In the genomic region with DNA sequence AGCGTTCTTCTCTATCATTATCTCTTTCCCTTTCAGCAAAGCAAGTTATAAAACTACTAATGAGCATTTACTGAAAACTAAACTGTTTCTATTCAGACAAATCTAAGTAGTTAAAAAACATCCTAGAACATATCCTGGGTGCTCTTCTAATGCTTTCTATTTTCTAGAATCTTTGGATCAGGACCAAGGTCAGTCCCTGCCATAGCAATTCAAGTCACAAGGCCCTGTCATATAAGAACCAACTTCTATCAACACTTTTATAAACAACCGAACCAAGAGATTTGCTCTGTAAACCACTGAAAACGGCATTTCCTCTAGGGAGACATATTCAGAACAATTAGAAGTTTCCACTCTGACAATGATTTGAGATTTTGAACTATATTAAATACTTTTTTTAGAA, we compare ENCODE assay signal across 33 cellular contexts. TPM values are rescaled to one million over a fixed set of nuclear protein-coding genes. Genes with fewer than 3 reads are reported as not detected.
"Had no signal": no experiment of that assay in that cellular context is flagged by ENCODE, and none has a peak within 500 bp of the region (broad histone marks: within the 10 kb centered on the region; RNA-seq: fewer than 3 reads in every experiment).

No MANE protein-coding gene starts in this region.

- H3K4me3 ChIP-seq: coronary artery, dorsolateral prefrontal cortex, esophagus squamous epithelium, gastrocnemius medialis, heart right ventricle, left lung, lower lobe of right lung, mucosa of descending colon had no signal

- H3K9me3 ChIP-seq: esophagus squamous epithelium, heart right ventricle, left lung, lower lobe of right lung, mucosa of descending colon had no signal

- H3K4me1 ChIP-seq: esophagus squamous epithelium, gastrocnemius medialis, left lung, lower lobe of right lung had no signal

- FAIRE-seq: colon, islet of Langerhans, keratinocyte had no signal

- H3K27ac ChIP-seq: coronary artery, dorsolateral prefrontal cortex, epithelial cell of prostate, esophagus squamous epithelium, gastrocnemius medialis, heart right ventricle, left lung, lower lobe of right lung had no signal

- H3K27me3 ChIP-seq: dorsolateral prefrontal cortex, esophagus squamous epithelium, gastrocnemius medialis, left lung had no signal

- DNase-seq: dermis blood vessel endothelial cell; dorsolateral prefrontal cortex; effector CD4-positive, alpha-beta T cell; effector memory CD4-positive, alpha-beta T cell; erythroblast; esophagus squamous epithelium; foreskin fibroblast; foreskin melanocyte; gastrocnemius medialis; glutamatergic neuron; head of caudate nucleus; heart right ventricle; hippocampal formation; left cardiac atrium; left lung; left ventricle myocardium superior; lower lobe of right lung; mesenchymal stem cell; mucosa of descending colon; naive B cell had no signal

- H3K36me3 ChIP-seq: esophagus squamous epithelium, gastrocnemius medialis, heart right ventricle, left lung, lower lobe of right lung had no signal

RNA-seq across cellular contexts. Expression of a gene that starts 51.3 kb away (rescaled TPM):
- total RNA-seq: dermis blood vessel endothelial cell, esophagus mucosa, esophagus squamous epithelium, gastrocnemius medialis, glomerular endothelial cell, heart right ventricle, kidney epithelial cell, left cardiac atrium, left ventricle myocardium superior, lower leg skin, lung microvascular endothelial cell, mesenteric fat pad, mesothelial cell of epicardium, myocyte had no signal
